6 cellular contexts compared by ENCODE assay signal in genomic region chr11:33661526-33661925, GRCh38. TPM values are rescaled to one million over a fixed set of nuclear protein-coding genes. Genes with fewer than 3 reads are reported as not detected.
"Had no signal": no experiment of that assay in that cellular context is flagged by ENCODE, and none has a peak within 500 bp of the region (broad histone marks: within the 10 kb centered on the region; RNA-seq: fewer than 3 reads in every experiment).

No MANE protein-coding gene starts in this region.

RNA-seq across cellular contexts. Expression of gene C11orf91, which starts 39.1 kb away (rescaled TPM):
- total RNA-seq: M059J, OCI-LY7, PC-9, Right ventricle myocardium inferior, RPMI7951, SJCRH30 had no signal
